ENCODE assay signal across 9 cellular contexts in genomic region chr18:48943333-48943732, GRCh38. TPM values are rescaled to one million over a fixed set of nuclear protein-coding genes. Genes with fewer than 3 reads are reported as not detected.
DNase-seq lines count a peak whose midpoint lies in the region; ATAC-seq and TF ChIP-seq lines count a peak whose summit lies in the region.
"Had no signal": no experiment of that assay in that cellular context is flagged by ENCODE, and none has a peak within 500 bp of the region (broad histone marks: within the 10 kb centered on the region; RNA-seq: fewer than 3 reads in every experiment).

No MANE protein-coding gene starts in this region.

- peak; percentile 40 for DNase-seq in COR-L47 (lab: John Stamatoyannopoulos, UW)
- no peak for DNase-seq in Panc1 (ENCODE audit: low read depth, low spot score)
- DNase-seq in fibroblast of the aortic adventitia (ENCODE audit: low read depth): no peak
- no peak for DNase-seq in psoas muscle
- no peak for DNase-seq in NCI-H345 treated with DMSO at 0.1 percent for 48 hours (lab: John Stamatoyannopoulos, UW; ENCODE audit: unreplicated experiment)
- no peak for DNase-seq in stimulated activated naive B cell treated with anti-CD40 and anti-IgM and Interleukin-4, amounts not matched to agents 10 μg/mL and 1 μg/mL and 100 μg/mL, for 72 hours
- no peak for DNase-seq in iPS-NIHi7 (ENCODE audit: extremely low spot score)
- DNase-seq in ACHN: no peak
- DNase-seq: activated CD8-positive, alpha-beta memory T cell treated with anti-CD3 and anti-CD28 coated beads, Interleukin-2, amount 10 ng/mL, durations not matched to agents 7 days and 5 days had no signal

- peaks cover 69 to 85% of the 10 kb centered on the region in 2 donors for H3K36me3 Mint-ChIP-seq in stimulated activated naive B cell treated with anti-CD40 and anti-IgM and Interleukin-4, amounts not matched to agents 10 μg/mL and 1 μg/mL and 100 μg/mL, for 72 hours

- POLR2A ChIA-PET in Panc1 (lab: Charles Lee): no interaction called here

- no TSS peak for BruUV-seq in Panc1 (replicated peaks; lab: Mats Ljungman, UMichigan)

- CTCF ChIA-PET in Panc1 (lab: Charles Lee): no interaction called here

- no peak overlapping the region for H3K27ac Mint-ChIP-seq in stimulated activated naive B cell treated with anti-CD40 and anti-IgM and Interleukin-4, amounts not matched to agents 10 μg/mL and 1 μg/mL and 100 μg/mL, for 72 hours
- H3K27ac Mint-ChIP-seq: activated CD8-positive, alpha-beta memory T cell treated with anti-CD3 and anti-CD28 coated beads, Interleukin-2, amount 10 ng/mL, durations not matched to agents 7 days and 5 days had no signal

- no peaks in the 10 kb centered on the region for H3K27me3 Mint-ChIP-seq in stimulated activated naive B cell treated with anti-CD40 and anti-IgM and Interleukin-4, amounts not matched to agents 10 μg/mL and 1 μg/mL and 100 μg/mL, for 72 hours
- H3K27me3 Mint-ChIP-seq: activated CD8-positive, alpha-beta memory T cell treated with anti-CD3 and anti-CD28 coated beads, Interleukin-2, amount 10 ng/mL, durations not matched to agents 7 days and 5 days had no signal

- H3K27me3 ChIP-seq in Panc1 (ENCODE audit: control insufficient read depth, insufficient read depth, low read length): no peaks in the 10 kb centered on the region
- no peaks in the 10 kb centered on the region for H3K27me3 ChIP-seq in psoas muscle (ENCODE audit: insufficient read depth in 3 of 3, low read length in 2 of 3)

- H3K36me3 ChIP-seq in Panc1 (ENCODE audit: control insufficient read depth, insufficient read depth, low read length) (peaks cover 4% of the 10 kb centered on the region; the same call in 1 of the 2 replicates), psoas muscle (ENCODE audit: insufficient read depth in 1 of 2, low read depth in 1 of 2) (peaks cover 0 to 12% of the 10 kb centered on the region in 2 donors)

- in situ Hi-C loops in Panc1 (cut with HindIII; ENCODE audit: low pct_unique_long_range_greater_than_20kb, low sequenced_read_pairs): no loop called here
- in situ Hi-C loops in ACHN (cut with HindIII; ENCODE audit: low pct_ligation_motif_present, low pct_unique_long_range_greater_than_20kb, low sequenced_read_pairs): loop anchor here (25.0 kb wide), 1 partner anchor 244 kb away; no protein-coding TSS in a partner anchor

- no peak overlapping the region for H3K4me3 Mint-ChIP-seq in stimulated activated naive B cell treated with anti-CD40 and anti-IgM and Interleukin-4, amounts not matched to agents 10 μg/mL and 1 μg/mL and 100 μg/mL, for 72 hours
- H3K4me3 Mint-ChIP-seq: activated CD8-positive, alpha-beta memory T cell treated with anti-CD3 and anti-CD28 coated beads, Interleukin-2, amount 10 ng/mL, durations not matched to agents 7 days and 5 days had no signal

- TF ChIP-seq CTCF in Panc1 (IDR thresholded peaks at IDR 0.05) (no peak), fibroblast of the aortic adventitia (IDR thresholded peaks at IDR 0.05; ENCODE audit: insufficient read depth, low read length) (no peak), psoas muscle (IDR thresholded peaks at IDR 0.05) (no peak)

- H3K9me3 ChIP-seq in Panc1 (ENCODE audit: control insufficient read depth, insufficient read depth, low read depth, low read length): no peaks in the 10 kb centered on the region
- H3K9me3 ChIP-seq in psoas muscle: no peaks in the 10 kb centered on the region

- intact Hi-C loops in Panc1 (cut with micrococcal nuclease; ENCODE audit: unreplicated experiment) (loop anchor here (10.0 kb wide), 1 partner anchor 269 kb away; no protein-coding TSS in a partner anchor), psoas muscle (cut with DNase I) (no loop called here)

- H3K4me1 ChIP-seq in Panc1 (ENCODE audit: control insufficient read depth, insufficient read depth, low read length) (peaks cover 74% of the 10 kb centered on the region), psoas muscle (peaks cover 95% of the 10 kb centered on the region)

- no peak for ATAC-seq in Panc1
- no peak for ATAC-seq in psoas muscle
- no peak for ATAC-seq in stimulated activated naive B cell treated with anti-CD40 and anti-IgM and Interleukin-4, amounts not matched to agents 10 μg/mL and 1 μg/mL and 100 μg/mL, for 72 hours (replicated peaks)
- ATAC-seq: activated CD8-positive, alpha-beta memory T cell treated with anti-CD3 and anti-CD28 coated beads, Interleukin-2, amount 10 ng/mL, durations not matched to agents 7 days and 5 days had no signal

- no peaks in the 10 kb centered on the region for H3K9me3 Mint-ChIP-seq in stimulated activated naive B cell treated with anti-CD40 and anti-IgM and Interleukin-4, amounts not matched to agents 10 μg/mL and 1 μg/mL and 100 μg/mL, for 72 hours

- H3K4me3 ChIP-seq in Panc1 (ENCODE audit: low read depth in 2 of 2, low read length in 2 of 2) (peak overlapping the region; percentile 14 to 39), fibroblast of the aortic adventitia (ENCODE audit: low read depth, low read length) (peak overlapping the region; percentile 51), psoas muscle (peak overlapping the region; percentile 79)

- peaks cover 58 to 92% of the 10 kb centered on the region in 2 donors for H3K4me1 Mint-ChIP-seq in stimulated activated naive B cell treated with anti-CD40 and anti-IgM and Interleukin-4, amounts not matched to agents 10 μg/mL and 1 μg/mL and 100 μg/mL, for 72 hours

- 65 to 76% (median 70%) methylated on average over 7 of the region's 7 CpGs for WGBS in psoas muscle, 3 donors

- H3K27ac ChIP-seq in Panc1 (ENCODE audit: low read length): peak overlapping the region; percentile 90
- H3K27ac ChIP-seq in psoas muscle: peak overlapping the region; percentile 99

RNA-seq across cellular contexts. Expression of gene SMAD7, which starts 7.4 kb away (rescaled TPM):
- total RNA-seq in Panc1 (2021; ENCODE audit: unreplicated experiment) (21.3 TPM), fibroblast of the aortic adventitia (ENCODE audit: low replicate concordance) (10.5 and 27.2 TPM in 2 replicates), psoas muscle (10 to 100 TPM in 2 of 4 donors, 1 to 10 TPM in 2; 8.4 to 14.7 (median 10.4) TPM)
- polyA plus RNA-seq in Panc1 (2012; ENCODE audit: insufficient read length): 14.5 TPM
- polyA plus RNA-seq in psoas muscle: 1 to 10 TPM; 5.4 to 6.1 (median 5.8) TPM

Comparison
In these comparisons a context has a peak if more than half of its experiments do, and no peak if none do; other contexts are left out.
1. H3K4me3 ChIP-seq: peak in every context shown above with its lines; median percentile 79 in psoas muscle; 51 in fibroblast of the aortic adventitia; 26 in Panc1.